Comparison of ENCODE assay signal across 13 cellular contexts in genomic region chr10:110061687-110062086, GRCh38.
"Had no signal": no experiment of that assay in that cellular context is flagged by ENCODE, and none has a peak within 500 bp of the region (broad histone marks: within the 10 kb centered on the region; RNA-seq: fewer than 3 reads in every experiment).

No MANE protein-coding gene starts in this region.

- H3K9me3 ChIP-seq: gastrocnemius medialis, heart left ventricle, sigmoid colon, spleen, upper lobe of left lung had no signal

- H3K4me3 Mint-ChIP-seq: activated B cell treated with CpG ODN at 0.5 μM for 24 hours; activated CD4-positive, alpha-beta T cell treated with anti-CD3 and anti-CD28 coated beads, Interleukin-2, amount 10 ng/mL, durations not matched to agents 7 days and 5 days; endodermal cell; immature natural killer cell; neural crest cell; stimulated activated naive CD8-positive, alpha-beta T cell treated with anti-CD3 and anti-CD28 coated beads, Interleukin-15, amount 100 ng/mL, for 72 hours had no signal

- H3K36me3 Mint-ChIP-seq: immature natural killer cell had no signal

- H3K27me3 Mint-ChIP-seq: activated B cell treated with CpG ODN at 0.5 μM for 24 hours; activated CD4-positive, alpha-beta T cell treated with anti-CD3 and anti-CD28 coated beads, Interleukin-2, amount 10 ng/mL, durations not matched to agents 7 days and 5 days; stimulated activated naive CD8-positive, alpha-beta T cell treated with anti-CD3 and anti-CD28 coated beads, Interleukin-15, amount 100 ng/mL, for 72 hours had no signal

- H3K27ac Mint-ChIP-seq: activated CD4-positive, alpha-beta T cell treated with anti-CD3 and anti-CD28 coated beads, Interleukin-2, amount 10 ng/mL, durations not matched to agents 7 days and 5 days; endodermal cell; stimulated activated naive CD8-positive, alpha-beta T cell treated with anti-CD3 and anti-CD28 coated beads, Interleukin-15, amount 100 ng/mL, for 72 hours had no signal

- DNase-seq: activated B cell treated with CpG ODN at 0.5 μM for 24 hours; activated CD4-positive, alpha-beta T cell treated with anti-CD3 and anti-CD28 coated beads, Interleukin-2, amount 10 ng/mL, durations not matched to agents 7 days and 5 days; activated gamma-delta T cell; endodermal cell; gastrocnemius medialis; heart left ventricle; immature natural killer cell; sigmoid colon; spleen; stimulated activated naive CD8-positive, alpha-beta T cell treated with anti-CD3 and anti-CD28 coated beads, Interleukin-15, amount 100 ng/mL, for 72 hours; T-helper 2 cell; upper lobe of left lung had no signal

- H3K27me3 ChIP-seq: gastrocnemius medialis, heart left ventricle, sigmoid colon, spleen, upper lobe of left lung had no signal

- H3K9me3 Mint-ChIP-seq: activated B cell treated with CpG ODN at 0.5 μM for 24 hours; activated CD4-positive, alpha-beta T cell treated with anti-CD3 and anti-CD28 coated beads, Interleukin-2, amount 10 ng/mL, durations not matched to agents 7 days and 5 days; endodermal cell; immature natural killer cell; neural crest cell; stimulated activated naive CD8-positive, alpha-beta T cell treated with anti-CD3 and anti-CD28 coated beads, Interleukin-15, amount 100 ng/mL, for 72 hours had no signal

- H3K36me3 ChIP-seq: gastrocnemius medialis, heart left ventricle, sigmoid colon, spleen, upper lobe of left lung had no signal

- H3K27ac ChIP-seq: gastrocnemius medialis, sigmoid colon, upper lobe of left lung had no signal

- H3K4me3 ChIP-seq: gastrocnemius medialis, heart left ventricle, sigmoid colon, spleen, upper lobe of left lung had no signal

- ATAC-seq: gastrocnemius medialis; heart left ventricle; stimulated activated naive CD8-positive, alpha-beta T cell treated with anti-CD3 and anti-CD28 coated beads, Interleukin-15, amount 100 ng/mL, for 72 hours had no signal
